In the genomic region with DNA sequence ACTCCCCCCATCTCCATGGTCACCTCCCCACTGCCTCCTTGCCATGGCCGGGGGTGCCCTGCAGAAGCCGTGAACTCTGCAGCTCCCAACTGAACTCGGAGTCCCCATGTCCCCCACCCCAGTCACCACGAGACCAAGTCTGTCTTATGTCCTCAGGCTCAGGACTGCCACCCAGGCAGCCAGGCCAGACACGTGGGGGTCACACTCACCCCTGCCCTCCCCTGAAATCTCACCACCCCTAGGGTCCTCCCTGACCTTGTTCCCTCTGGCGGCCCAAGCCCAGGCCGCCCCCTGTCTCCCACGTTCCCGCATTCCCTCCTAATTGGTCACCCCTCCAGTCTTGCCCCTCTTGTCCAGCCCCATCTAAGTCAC, we compare ENCODE assay signal across 28 cellular contexts. TPM values are rescaled to one million over a fixed set of nuclear protein-coding genes. Genes with fewer than 3 reads are reported as not detected.
"Had no signal": no experiment of that assay in that cellular context is flagged by ENCODE, and none has a peak within 500 bp of the region (broad histone marks: within the 10 kb centered on the region; RNA-seq: fewer than 3 reads in every experiment).

No MANE protein-coding gene starts in this region.

- DNase-seq: activated CD4-positive, alpha-beta memory T cell treated with anti-CD3 and anti-CD28 coated beads, Interleukin-2, amount 10 ng/mL, durations not matched to agents 7 days and 5 days; activated CD4-positive, alpha-beta T cell treated with anti-CD3 and anti-CD28 coated beads, Interleukin-2, amount 10 ng/mL, durations not matched to agents 24 days and 14 days; activated CD8-positive, alpha-beta memory T cell treated with anti-CD3 and anti-CD28 coated beads, Interleukin-2, amount 50 U/mL, for 48 hours; activated naive CD8-positive, alpha-beta T cell treated with anti-CD3 and anti-CD28 coated beads, Interleukin-2, amount 10 ng/mL, durations not matched to agents 7 days and 5 days; activated T-cell treated with anti-CD3 and anti-CD28 coated beads, Interleukin-2, amount 50 U/mL, for 24 hours; brain microvascular endothelial cell; caudate nucleus; endodermal cell; foreskin fibroblast; hippocampal formation; mesendoderm; ovary; stimulated activated CD4-positive, alpha-beta T cell treated with anti-CD3 and anti-CD28 coated beads, Interleukin-2, amount 100 ng/mL, for 48 hours; stimulated activated naive CD4-positive, alpha-beta T cell treated with Interleukin-2 at 50 U/mL for 16 hours; SW 1271; T-helper 9 cell; trophoblast cell had no signal

- H3K4me1 ChIP-seq: prostate gland had no signal

- H3K36me3 ChIP-seq: brain microvascular endothelial cell, ovary, prostate gland had no signal

- H3K9me3 Mint-ChIP-seq: activated CD4-positive, alpha-beta memory T cell treated with anti-CD3 and anti-CD28 coated beads, Interleukin-2, amount 10 ng/mL, durations not matched to agents 7 days and 5 days; activated CD4-positive, alpha-beta T cell treated with anti-CD3 and anti-CD28 coated beads, Interleukin-2, amount 10 ng/mL, durations not matched to agents 24 days and 14 days; activated naive CD8-positive, alpha-beta T cell treated with anti-CD3 and anti-CD28 coated beads, Interleukin-2, amount 10 ng/mL, durations not matched to agents 7 days and 5 days; activated T-cell treated with anti-CD3 and anti-CD28 coated beads, Interleukin-2, amount 50 U/mL, for 24 hours; endodermal cell; nephron; T-helper 1 cell treated with Interleukin-12 subunit alpha and Interleukin-12 subunit beta and Interleukin-4 antibody, amounts not matched to agents 30 μg/mL and 1 μg/mL, for 36 hours had no signal

- H3K9me3 ChIP-seq: ovary, prostate gland had no signal

- H3K4me1 Mint-ChIP-seq: endodermal cell had no signal

- H3K27me3 ChIP-seq: ovary had no signal

- H3K36me3 Mint-ChIP-seq: activated naive CD8-positive, alpha-beta T cell treated with anti-CD3 and anti-CD28 coated beads, Interleukin-2, amount 10 ng/mL, durations not matched to agents 7 days and 5 days had no signal

- H3K27ac Mint-ChIP-seq: activated CD4-positive, alpha-beta memory T cell treated with anti-CD3 and anti-CD28 coated beads, Interleukin-2, amount 10 ng/mL, durations not matched to agents 7 days and 5 days; activated CD4-positive, alpha-beta T cell treated with anti-CD3 and anti-CD28 coated beads, Interleukin-2, amount 10 ng/mL, durations not matched to agents 24 days and 14 days; activated naive CD8-positive, alpha-beta T cell treated with anti-CD3 and anti-CD28 coated beads, Interleukin-2, amount 10 ng/mL, durations not matched to agents 7 days and 5 days; activated T-cell treated with anti-CD3 and anti-CD28 coated beads, Interleukin-2, amount 50 U/mL, for 24 hours; endodermal cell; nephron; T-helper 1 cell treated with Interleukin-12 subunit alpha and Interleukin-12 subunit beta and Interleukin-4 antibody, amounts not matched to agents 30 μg/mL and 1 μg/mL, for 36 hours had no signal

- ATAC-seq: esophagus mucosa had no signal

- H3K4me3 Mint-ChIP-seq: activated CD4-positive, alpha-beta memory T cell treated with anti-CD3 and anti-CD28 coated beads, Interleukin-2, amount 10 ng/mL, durations not matched to agents 7 days and 5 days; activated CD4-positive, alpha-beta T cell treated with anti-CD3 and anti-CD28 coated beads, Interleukin-2, amount 10 ng/mL, durations not matched to agents 24 days and 14 days; activated naive CD8-positive, alpha-beta T cell treated with anti-CD3 and anti-CD28 coated beads, Interleukin-2, amount 10 ng/mL, durations not matched to agents 7 days and 5 days; activated T-cell treated with anti-CD3 and anti-CD28 coated beads, Interleukin-2, amount 50 U/mL, for 24 hours; endodermal cell; nephron; T-helper 1 cell treated with Interleukin-12 subunit alpha and Interleukin-12 subunit beta and Interleukin-4 antibody, amounts not matched to agents 30 μg/mL and 1 μg/mL, for 36 hours had no signal

- H3K27ac ChIP-seq: brain microvascular endothelial cell, ovary, prostate gland, SK-N-MC, VCaP had no signal

- H3K4me3 ChIP-seq: lung, ovary, prostate gland, SK-N-MC had no signal

RNA-seq across cellular contexts. Expression of a gene that starts 11.0 kb away (rescaled TPM):
- total RNA-seq: activated CD4-positive, alpha-beta memory T cell treated with anti-CD3 and anti-CD28 coated beads, Interleukin-2, amount 10 ng/mL, durations not matched to agents 7 days and 5 days; activated CD4-positive, alpha-beta T cell treated with anti-CD3 and anti-CD28 coated beads, Interleukin-2, amount 10 ng/mL, durations not matched to agents 24 days and 14 days; activated naive CD8-positive, alpha-beta T cell treated with anti-CD3 and anti-CD28 coated beads, Interleukin-2, amount 10 ng/mL, durations not matched to agents 7 days and 5 days; astrocyte; endodermal cell; esophagus mucosa; lung; mononuclear cell; ovary; prostate gland; temporal lobe had no signal
- polyA plus RNA-seq: keratinocyte, lung, ovary had no signal

RNA-seq across cellular contexts. Expression of a gene that starts 19.9 kb away (rescaled TPM):
- total RNA-seq: activated CD4-positive, alpha-beta memory T cell treated with anti-CD3 and anti-CD28 coated beads, Interleukin-2, amount 10 ng/mL, durations not matched to agents 7 days and 5 days; activated CD4-positive, alpha-beta T cell treated with anti-CD3 and anti-CD28 coated beads, Interleukin-2, amount 10 ng/mL, durations not matched to agents 24 days and 14 days; activated naive CD8-positive, alpha-beta T cell treated with anti-CD3 and anti-CD28 coated beads, Interleukin-2, amount 10 ng/mL, durations not matched to agents 7 days and 5 days; astrocyte; endodermal cell; esophagus mucosa; mononuclear cell; prostate gland; temporal lobe had no signal
- polyA plus RNA-seq: keratinocyte, lung, ovary had no signal
